Comparison of ENCODE assay signal across 1 cellular context in genomic region chr19:3573162-3573857, GRCh38.
A peak's percentile ranks its signal among the peaks of the same experiment; 100 is the strongest.
TF ChIP-seq lines count a peak whose summit lies in the region.

No MANE protein-coding gene starts in this region.

TF ChIP-seq in K562, 482 proteins besides CTCF, POLR2A, EP300 and RAD21 (continues in another document):
- TF ChIP-seq ZNF445 (CRISPR knock-in tag; IDR thresholded peaks at IDR 0.05; ENCODE audit: low read depth) (no peak), ZNF518B (CRISPR knock-in tag; IDR thresholded peaks at IDR 0.05) (no peak), SAFB (IDR thresholded peaks at IDR 0.05; ENCODE audit: borderline replicate concordance, low read depth, low read length) (peak; percentile 82), RBM34 (IDR thresholded peaks at IDR 0.05; ENCODE audit: borderline replicate concordance, insufficient read depth, low read length) (no peak), GABPA (tag; conservative IDR thresholded peaks at IDR 0.05; ENCODE audit: low read depth) (no peak), ZNF146 (CRISPR knock-in tag; IDR thresholded peaks at IDR 0.05; ENCODE audit: unreplicated experiment) (no peak), ZNF830 (CRISPR knock-in tag; IDR thresholded peaks at IDR 0.05) (no peak), RFX7 (CRISPR knock-in tag; IDR thresholded peaks at IDR 0.05) (no peak), ZNF384 (IDR thresholded peaks at IDR 0.05; ENCODE audit: low read depth, low read length) (no peak), CC2D1A (IDR thresholded peaks at IDR 0.05) (no peak), POLR2B (IDR thresholded peaks at IDR 0.05; ENCODE audit: low read depth, partially characterized antibody) (peak; percentile 31), FOXK1 (CRISPR knock-in tag; IDR thresholded peaks at IDR 0.05; ENCODE audit: borderline replicate concordance) (no peak), RNF2 (IDR thresholded peaks at IDR 0.05) (no peak), SIN3A (IDR thresholded peaks at IDR 0.05; ENCODE audit: borderline replicate concordance in 2 of 2, control insufficient read depth in 1 of 2, low read depth in 2 of 2, low read length in 2 of 2) (peak; percentile 59 to 64; a peak in 2 of 4 replicates), ZNF263 (CRISPR knock-in tag; IDR thresholded peaks at IDR 0.05; ENCODE audit: borderline replicate concordance) (0 out of 2 replicates have a peak, but pooled peaks have one; percentile 19), FIP1L1 (IDR thresholded peaks at IDR 0.05; ENCODE audit: low read depth, low read length, poor library complexity, severe bottlenecking) (peak; percentile 47), BACH1 (tag; IDR thresholded peaks at IDR 0.05) (no peak), ZNF354B (CRISPR knock-in tag; IDR thresholded peaks at IDR 0.05) (no peak), NFYB (IDR thresholded peaks at IDR 0.05; ENCODE audit: extremely low read depth, insufficient read length) (no peak), ZFPM2 (CRISPR knock-in tag; IDR thresholded peaks at IDR 0.05) (no peak), ZNF408 (CRISPR knock-in tag; IDR thresholded peaks at IDR 0.05; ENCODE audit: low read depth) (no peak), GABPB1 (CRISPR knock-in tag; IDR thresholded peaks at IDR 0.05) (no peak), TAF1 (IDR thresholded peaks at IDR 0.05; ENCODE audit: control insufficient read depth, extremely low read depth, insufficient read depth, low read length, severe bottlenecking) (peak; percentile 5), YBX1 (IDR thresholded peaks at IDR 0.05) (no peak), DIDO1 (tag; IDR thresholded peaks at IDR 0.05; ENCODE audit: low read depth) (no peak), ZNF239 (CRISPR knock-in tag; IDR thresholded peaks at IDR 0.05) (no peak), HEY1 (CRISPR knock-in tag; IDR thresholded peaks at IDR 0.05; ENCODE audit: borderline replicate concordance) (no peak), PYGO2 (tag; IDR thresholded peaks at IDR 0.05) (no peak), SREBF2 (CRISPR knock-in tag; IDR thresholded peaks at IDR 0.05) (no peak), ZNF707 (CRISPR knock-in tag; conservative IDR thresholded peaks at IDR 0.05) (no peak), ILF3 (IDR thresholded peaks at IDR 0.05; ENCODE audit: borderline replicate concordance) (no peak), SMARCE1 (IDR thresholded peaks at IDR 0.05) (no peak), ARID2 (IDR thresholded peaks at IDR 0.05) (no peak), HMGXB4 (CRISPR knock-in tag; IDR thresholded peaks at IDR 0.05) (0 out of 2 replicates have a peak, but pooled peaks have one; percentile 28), RBBP5 (IDR thresholded peaks at IDR 0.05; ENCODE audit: borderline replicate concordance, insufficient read depth, low read length, poor library complexity, severe bottlenecking) (peak; percentile 19), SMC3 (conservative IDR thresholded peaks at IDR 0.05; ENCODE audit: insufficient read depth, low read depth, low read length) (no peak), SUPT5H (IDR thresholded peaks at IDR 0.05) (peak; percentile 65; the same call in 1 of the 2 replicates), MYC (IDR thresholded peaks at IDR 0.05; ENCODE audit: low read depth, low read length) (0 out of 2 replicates have a peak, but pooled peaks have one; percentile 41), MYC (CRISPR knock-in tag; IDR thresholded peaks at IDR 0.05; ENCODE audit: borderline replicate concordance, low read depth) (no peak), NUFIP1 (IDR thresholded peaks at IDR 0.05; ENCODE audit: partially characterized antibody) (no peak), TARDBP (IDR thresholded peaks at IDR 0.05) (no peak), CHD1 (IDR thresholded peaks at IDR 0.05; ENCODE audit: low read length) (peak; percentile 53), MCM2 (IDR thresholded peaks at IDR 0.05; ENCODE audit: low read depth) (no peak), ZNF431 (CRISPR knock-in tag; IDR thresholded peaks at IDR 0.05) (peak; percentile 36; the same call in 1 of the 2 replicates), MCM7 (IDR thresholded peaks at IDR 0.05) (no peak), ZNF740 (CRISPR knock-in tag; IDR thresholded peaks at IDR 0.05) (peak; percentile 82), ZNF740 (tag; IDR thresholded peaks at IDR 0.05) (peak in 1 of 2 experiments; percentile 86; a peak in 2 of 4 replicates), RBM25 (IDR thresholded peaks at IDR 0.05; ENCODE audit: low read depth, low read length, severe bottlenecking) (peak; percentile 42), ZNF232 (CRISPR knock-in tag; IDR thresholded peaks at IDR 0.05) (no peak), FOXJ2 (tag; IDR thresholded peaks at IDR 0.05) (no peak), ZNF24 (IDR thresholded peaks at IDR 0.05) (no peak), FOXM1 (IDR thresholded peaks at IDR 0.05; ENCODE audit: low read depth) (no peak), FOXM1 (CRISPR knock-in tag; IDR thresholded peaks at IDR 0.05; ENCODE audit: low read depth) (no peak), E2F6 (IDR thresholded peaks at IDR 0.05; ENCODE audit: borderline replicate concordance in 1 of 2, extremely low read depth in 1 of 2, insufficient read depth in 1 of 2, insufficient read length in 1 of 2, low read depth in 1 of 2, low read length in 1 of 2, poor library complexity in 1 of 2, severe bottlenecking in 1 of 2) (peak; percentile 46 to 89), ZFX (CRISPR knock-in tag; IDR thresholded peaks at IDR 0.05) (peak; percentile 46)
- TF ChIP-seq, protein P1, sequence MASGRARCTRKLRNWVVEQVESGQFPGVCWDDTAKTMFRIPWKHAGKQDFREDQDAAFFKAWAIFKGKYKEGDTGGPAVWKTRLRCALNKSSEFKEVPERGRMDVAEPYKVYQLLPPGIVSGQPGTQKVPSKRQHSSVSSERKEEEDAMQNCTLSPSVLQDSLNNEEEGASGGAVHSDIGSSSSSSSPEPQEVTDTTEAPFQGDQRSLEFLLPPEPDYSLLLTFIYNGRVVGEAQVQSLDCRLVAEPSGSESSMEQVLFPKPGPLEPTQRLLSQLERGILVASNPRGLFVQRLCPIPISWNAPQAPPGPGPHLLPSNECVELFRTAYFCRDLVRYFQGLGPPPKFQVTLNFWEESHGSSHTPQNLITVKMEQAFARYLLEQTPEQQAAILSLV (tag; IDR thresholded peaks at IDR 0.05): no peak
- TF ChIP-seq, protein P2, sequence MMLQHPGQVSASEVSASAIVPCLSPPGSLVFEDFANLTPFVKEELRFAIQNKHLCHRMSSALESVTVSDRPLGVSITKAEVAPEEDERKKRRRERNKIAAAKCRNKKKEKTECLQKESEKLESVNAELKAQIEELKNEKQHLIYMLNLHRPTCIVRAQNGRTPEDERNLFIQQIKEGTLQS (IDR thresholded peaks at IDR 0.05): no peak
- TF ChIP-seq, protein P2 (CRISPR knock-in tag; conservative IDR thresholded peaks at IDR 0.05): no peak
- TF ChIP-seq, protein P3, sequence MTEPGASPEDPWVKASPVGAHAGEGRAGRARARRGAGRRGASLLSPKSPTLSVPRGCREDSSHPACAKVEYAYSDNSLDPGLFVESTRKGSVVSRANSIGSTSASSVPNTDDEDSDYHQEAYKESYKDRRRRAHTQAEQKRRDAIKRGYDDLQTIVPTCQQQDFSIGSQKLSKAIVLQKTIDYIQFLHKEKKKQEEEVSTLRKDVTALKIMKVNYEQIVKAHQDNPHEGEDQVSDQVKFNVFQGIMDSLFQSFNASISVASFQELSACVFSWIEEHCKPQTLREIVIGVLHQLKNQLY (CRISPR knock-in tag; conservative IDR thresholded peaks at IDR 0.05): no peak
- TF ChIP-seq, protein P4, sequence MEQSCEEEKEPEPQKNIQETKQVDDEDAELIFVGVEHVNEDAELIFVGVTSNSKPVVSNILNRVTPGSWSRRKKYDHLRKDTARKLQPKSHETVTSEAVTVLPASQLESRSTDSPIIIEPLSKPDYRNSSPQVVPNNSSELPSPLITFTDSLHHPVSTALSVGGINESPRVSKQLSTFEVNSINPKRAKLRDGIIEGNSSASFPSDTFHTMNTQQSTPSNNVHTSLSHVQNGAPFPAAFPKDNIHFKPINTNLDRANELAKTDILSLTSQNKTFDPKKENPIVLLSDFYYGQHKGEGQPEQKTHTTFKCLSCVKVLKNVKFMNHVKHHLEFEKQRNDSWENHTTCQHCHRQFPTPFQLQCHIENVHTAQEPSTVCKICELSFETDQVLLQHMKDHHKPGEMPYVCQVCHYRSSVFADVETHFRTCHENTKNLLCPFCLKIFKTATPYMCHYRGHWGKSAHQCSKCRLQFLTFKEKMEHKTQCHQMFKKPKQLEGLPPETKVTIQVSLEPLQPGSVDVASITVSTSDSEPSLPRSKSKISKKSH (CRISPR knock-in tag; IDR thresholded peaks at IDR 0.05): no peak
- TF ChIP-seq, protein P5, sequence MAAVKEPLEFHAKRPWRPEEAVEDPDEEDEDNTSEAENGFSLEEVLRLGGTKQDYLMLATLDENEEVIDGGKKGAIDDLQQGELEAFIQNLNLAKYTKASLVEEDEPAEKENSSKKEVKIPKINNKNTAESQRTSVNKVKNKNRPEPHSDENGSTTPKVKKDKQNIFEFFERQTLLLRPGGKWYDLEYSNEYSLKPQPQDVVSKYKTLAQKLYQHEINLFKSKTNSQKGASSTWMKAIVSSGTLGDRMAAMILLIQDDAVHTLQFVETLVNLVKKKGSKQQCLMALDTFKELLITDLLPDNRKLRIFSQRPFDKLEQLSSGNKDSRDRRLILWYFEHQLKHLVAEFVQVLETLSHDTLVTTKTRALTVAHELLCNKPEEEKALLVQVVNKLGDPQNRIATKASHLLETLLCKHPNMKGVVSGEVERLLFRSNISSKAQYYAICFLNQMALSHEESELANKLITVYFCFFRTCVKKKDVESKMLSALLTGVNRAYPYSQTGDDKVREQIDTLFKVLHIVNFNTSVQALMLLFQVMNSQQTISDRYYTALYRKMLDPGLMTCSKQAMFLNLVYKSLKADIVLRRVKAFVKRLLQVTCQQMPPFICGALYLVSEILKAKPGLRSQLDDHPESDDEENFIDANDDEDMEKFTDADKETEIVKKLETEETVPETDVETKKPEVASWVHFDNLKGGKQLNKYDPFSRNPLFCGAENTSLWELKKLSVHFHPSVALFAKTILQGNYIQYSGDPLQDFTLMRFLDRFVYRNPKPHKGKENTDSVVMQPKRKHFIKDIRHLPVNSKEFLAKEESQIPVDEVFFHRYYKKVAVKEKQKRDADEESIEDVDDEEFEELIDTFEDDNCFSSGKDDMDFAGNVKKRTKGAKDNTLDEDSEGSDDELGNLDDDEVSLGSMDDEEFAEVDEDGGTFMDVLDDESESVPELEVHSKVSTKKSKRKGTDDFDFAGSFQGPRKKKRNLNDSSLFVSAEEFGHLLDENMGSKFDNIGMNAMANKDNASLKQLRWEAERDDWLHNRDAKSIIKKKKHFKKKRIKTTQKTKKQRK (IDR thresholded peaks at IDR 0.05; ENCODE audit: borderline replicate concordance, low read depth, low read length): no peak
